ENCODE assay signal across 14 cellular contexts in the genomic region with DNA sequence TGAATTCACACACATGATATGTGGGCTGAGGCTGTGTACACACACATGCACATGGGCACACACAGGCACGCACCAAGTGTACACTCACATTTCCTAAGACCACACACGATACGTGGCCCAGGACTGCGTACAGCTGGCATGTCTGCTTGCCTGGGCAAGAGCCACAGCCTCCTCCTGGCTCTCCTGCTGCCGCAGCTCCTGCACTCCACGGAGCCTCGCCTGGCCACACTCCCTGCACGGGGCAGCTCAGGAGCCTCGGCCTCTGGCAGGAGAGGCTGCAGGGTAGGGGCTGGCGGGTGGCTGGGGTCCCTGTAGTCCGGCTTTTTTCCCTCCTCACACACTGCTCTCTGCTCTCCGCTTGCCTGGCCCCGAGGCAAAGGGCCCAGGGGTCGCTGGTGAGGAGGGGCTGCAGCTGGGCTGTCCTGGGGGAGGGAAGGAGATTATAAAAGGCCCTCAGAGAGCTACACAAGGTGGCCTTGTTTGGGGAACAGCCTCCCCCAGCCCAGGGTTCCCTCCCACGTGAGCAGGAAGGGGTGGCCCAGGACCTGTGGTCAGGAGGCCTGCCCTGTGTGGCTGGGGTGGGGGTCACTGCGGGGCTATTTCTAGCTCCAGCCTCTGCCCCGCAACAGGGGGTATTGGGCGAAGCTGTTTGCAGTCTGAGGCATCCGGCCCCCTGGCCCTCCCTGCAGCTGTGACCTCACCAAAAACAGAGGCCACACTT.
A peak's percentile ranks its signal among the peaks of the same experiment; 100 is the strongest.
DNase-seq lines count a peak whose midpoint lies in the region; ATAC-seq and TF ChIP-seq lines count a peak whose summit lies in the region.
"Had no signal": no experiment of that assay in that cellular context is flagged by ENCODE, and none has a peak within 500 bp of the region (broad histone marks: within the 10 kb centered on the region; RNA-seq: fewer than 3 reads in every experiment).

No MANE protein-coding gene starts in this region.

- in situ Hi-C loops in G401 (cut with HindIII; ENCODE audit: low sequenced_read_pairs) (no loop called here), SK-MEL-5 (cut with HindIII; ENCODE audit: low pct_unique_long_range_greater_than_20kb, low sequenced_read_pairs) (no loop called here), mammary epithelial cell (cut with MboI; ENCODE audit: low sequenced_read_pairs in 2 of 2) (loop anchor here in 1 of 2 donors (5.0 kb wide), 1 partner anchor 275 kb away; no protein-coding TSS in a partner anchor)

- intact Hi-C loops in mammary epithelial cell (cut with micrococcal nuclease) (no loop called here), body of pancreas (cut with DNase I) (no loop called here)

- H3K4me3 ChIP-seq in osteoblast (ENCODE audit: insufficient read depth, low read length) (no peak overlapping the region), mammary epithelial cell (replicated peaks in 1 of 3; ENCODE audit: insufficient read depth in 1 of 3, low read depth in 2 of 3, low read length in 3 of 3) (no peak overlapping the region), body of pancreas (no peak overlapping the region)
- H3K4me3 ChIP-seq: heart right ventricle, SJSA1 had no signal

- peaks cover 2% of the 10 kb centered on the region for H3K4me1 Mint-ChIP-seq in activated T-cell treated with anti-CD3 and anti-CD28 coated beads, Interleukin-2, amount 50 U/mL, for 4 hours (ENCODE audit: low read depth)

- CTCF ChIA-PET in mammary epithelial cell (lab: Charles Lee; ENCODE audit: low non-redundant PET): no interaction called here

- no peaks in the 10 kb centered on the region for H3K79me2 ChIP-seq in osteoblast (ENCODE audit: insufficient read depth, low read length)
- H3K79me2 ChIP-seq in mammary epithelial cell (ENCODE audit: insufficient read depth, low read length): no peaks in the 10 kb centered on the region

- no peak overlapping the region for H3K9ac ChIP-seq in mammary epithelial cell (ENCODE audit: insufficient read depth, low read length)

- H3K36me3 ChIP-seq in osteoblast (ENCODE audit: insufficient read depth, low read length): no peaks in the 10 kb centered on the region
- H3K36me3 ChIP-seq in mammary epithelial cell (ENCODE audit: insufficient read depth, low read length): no peaks in the 10 kb centered on the region
- H3K36me3 ChIP-seq in body of pancreas (replicated peaks in 1 of 2; ENCODE audit: insufficient read depth in 1 of 2, low read depth in 2 of 2): no peaks in the 10 kb centered on the region
- H3K36me3 ChIP-seq: heart right ventricle, SJSA1 had no signal

- dilution Hi-C loops in mammary epithelial cell (cut with HindIII; ENCODE audit: low sequenced_read_pairs): no loop called here

- H2AFZ ChIP-seq in osteoblast (ENCODE audit: low read length) (no peak overlapping the region), mammary epithelial cell (ENCODE audit: low read depth, low read length) (no peak overlapping the region)

- no peak for TF ChIP-seq CTCF in osteoblast (IDR thresholded peaks at IDR 0.05; ENCODE audit: extremely low read depth, low read depth, low read length)
- no peak for TF ChIP-seq CTCF in mammary epithelial cell (conservative IDR thresholded peaks at IDR 0.05 in 1 of 2, IDR thresholded peaks at IDR 0.05 in 1 of 2; ENCODE audit: extremely low read depth in 1 of 2, insufficient read depth in 1 of 2, low read depth in 1 of 2, low read length in 2 of 2)
- no peak for TF ChIP-seq CTCF in body of pancreas (IDR thresholded peaks at IDR 0.05)

- ATAC-seq in activated T-cell treated with anti-CD3 and anti-CD28 coated beads, Interleukin-2, amount 50 U/mL, for 4 hours: no peak
- no peak for ATAC-seq in activated CD4-positive, CD25-positive, alpha-beta regulatory T cell treated with anti-CD3 and anti-CD28 coated beads, Interleukin-2, amount 50 U/mL, for 24 hours
- no peak for ATAC-seq in body of pancreas

- H3K27me3 ChIP-seq in osteoblast (ENCODE audit: insufficient read depth, low read length): no peaks in the 10 kb centered on the region
- no peaks in the 10 kb centered on the region for H3K27me3 ChIP-seq in mammary epithelial cell (ENCODE audit: insufficient read depth, low read length)
- peaks cover 0 to 4% of the 10 kb centered on the region in 2 donors for H3K27me3 ChIP-seq in body of pancreas

- 21% methylated on average over 13 of the region's 19 CpGs for WGBS in mammary epithelial cell (ENCODE audit: low coverage, missing lambda C conversion rate)
- WGBS in body of pancreas, 2 donors: 22 to 34% methylated on average over 8 to 19 of the region's 19 CpGs

- peaks cover 13% of the 10 kb centered on the region for H3K27me3 Mint-ChIP-seq in activated T-cell treated with anti-CD3 and anti-CD28 coated beads, Interleukin-2, amount 50 U/mL, for 4 hours (ENCODE audit: low read depth)

- DNase-seq in G401 (ENCODE audit: low spot score) (peak; percentile 65), SK-MEL-5 (ENCODE audit: low read depth, low spot score) (peak; percentile 48), epithelial cell of prostate (ENCODE audit: low read depth, low spot score) (peak; percentile 44), osteoblast (ENCODE audit: insufficient read length, low spot score, missing footprints) (peak; percentile 69), mammary epithelial cell (no peak), body of pancreas (no peak)
- no peak for DNase-seq in activated T-cell treated with anti-CD3 and anti-CD28 coated beads, Interleukin-2, amount 50 U/mL, for 4 hours
- DNase-seq: AML-193; heart right ventricle; NCI-H1694 treated with DMSO at 0.1 percent for 48 hours; stimulated activated CD4-positive, alpha-beta T cell treated with anti-CD3 and anti-CD28 coated beads, Interleukin-4, amount 100 ng/mL, for 1 hour; stimulated activated naive CD4-positive, alpha-beta T cell treated with Interleukin-2 at 50 U/mL for 16 hours had no signal

- H3K9me3 Mint-ChIP-seq in activated T-cell treated with anti-CD3 and anti-CD28 coated beads, Interleukin-2, amount 50 U/mL, for 4 hours: no peaks in the 10 kb centered on the region

- H3K4me1 ChIP-seq in osteoblast (ENCODE audit: insufficient read depth, low read length) (no peaks in the 10 kb centered on the region), mammary epithelial cell (ENCODE audit: insufficient read depth, low read length) (no peaks in the 10 kb centered on the region), body of pancreas (no peaks in the 10 kb centered on the region)
- H3K4me1 ChIP-seq: SJSA1 had no signal

- H3K4me2 ChIP-seq in osteoblast (ENCODE audit: insufficient read depth, low read length): no peak overlapping the region
- no peak overlapping the region for H3K4me2 ChIP-seq in mammary epithelial cell (ENCODE audit: insufficient read depth, low read depth, low read length)

- no peaks in the 10 kb centered on the region for H3K36me3 Mint-ChIP-seq in activated T-cell treated with anti-CD3 and anti-CD28 coated beads, Interleukin-2, amount 50 U/mL, for 4 hours (ENCODE audit: insufficient read depth)

- TF ChIP-seq POLR2A in body of pancreas (IDR thresholded peaks at IDR 0.05): no peak

- no TSS peak for BruUV-seq in mammary epithelial cell (replicated peaks; lab: Mats Ljungman, UMichigan)

- no peak overlapping the region for H3K4me3 Mint-ChIP-seq in activated T-cell treated with anti-CD3 and anti-CD28 coated beads, Interleukin-2, amount 50 U/mL, for 4 hours

- H3K27ac ChIP-seq in epithelial cell of prostate (no peak overlapping the region), osteoblast (ENCODE audit: low read depth, low read length) (no peak overlapping the region), mammary epithelial cell (ENCODE audit: insufficient read depth, low read depth, low read length) (no peak overlapping the region), body of pancreas (no peak overlapping the region)
- H3K27ac ChIP-seq: heart right ventricle, SJSA1 had no signal

- H3K9me3 ChIP-seq in osteoblast (ENCODE audit: low read depth, low read length): no peaks in the 10 kb centered on the region
- no peaks in the 10 kb centered on the region for H3K9me3 ChIP-seq in mammary epithelial cell (replicated peaks; ENCODE audit: insufficient read depth, low read length)
- H3K9me3 ChIP-seq in body of pancreas: no peaks in the 10 kb centered on the region
- H3K9me3 ChIP-seq: heart right ventricle, SJSA1 had no signal

- H4K20me1 ChIP-seq in osteoblast (ENCODE audit: insufficient read depth, low read length) (no peaks in the 10 kb centered on the region), mammary epithelial cell (ENCODE audit: insufficient read depth, low read length) (no peaks in the 10 kb centered on the region)

Comparison
In these comparisons a context has a peak if more than half of its experiments do, and no peak if none do; other contexts are left out.
1. DNase-seq: peak in G401 (single experiment), SK-MEL-5 (single experiment), epithelial cell of prostate (single experiment) and osteoblast (single experiment); none in mammary epithelial cell (single experiment), activated T-cell treated with anti-CD3 and anti-CD28 coated beads, Interleukin-2, amount 50 U/mL, for 4 hours (single experiment) and body of pancreas (0 of 4).